14 cellular contexts compared by ENCODE assay signal in the genomic region with DNA sequence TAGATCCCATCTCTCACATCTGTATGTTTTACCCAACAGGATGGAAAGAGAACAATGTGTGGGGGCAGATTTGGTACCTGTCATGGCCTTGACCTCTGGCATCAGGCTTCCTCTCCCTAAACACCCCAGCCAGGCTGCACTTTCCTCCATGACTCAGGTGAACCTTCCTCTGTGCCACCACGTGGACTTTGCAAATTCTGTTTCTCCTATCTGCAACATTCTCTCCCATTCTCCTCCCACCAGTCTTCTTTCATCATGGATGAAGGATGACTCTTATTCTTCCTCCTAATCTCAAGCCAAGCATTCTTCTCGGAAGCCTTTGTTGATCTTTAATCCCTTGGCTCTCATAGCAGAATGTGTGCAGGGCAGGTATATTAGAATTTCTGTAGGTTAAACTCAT.
"Had no signal": no experiment of that assay in that cellular context is flagged by ENCODE, and none has a peak within 500 bp of the region (broad histone marks: within the 10 kb centered on the region; RNA-seq: fewer than 3 reads in every experiment).

No MANE protein-coding gene starts in this region.

- H3K4me1 Mint-ChIP-seq: activated CD4-positive, alpha-beta T cell treated with anti-CD3 and anti-CD28 coated beads, Interleukin-2, amount 10 ng/mL, durations not matched to agents 24 days and 14 days had no signal

- H3K4me3 Mint-ChIP-seq: activated B cell treated with CpG ODN at 0.5 μM for 24 hours; activated CD4-positive, alpha-beta T cell treated with anti-CD3 and anti-CD28 coated beads, Interleukin-2, amount 10 ng/mL, durations not matched to agents 24 days and 14 days; activated T-helper 1 cell treated with anti-CD3 and anti-CD28 coated beads, Interleukin-12 subunit alpha, Interleukin-12 subunit beta, Interleukin-2, Interleukin-4 antibody, amounts not matched to agents 30 ng/mL and 10 ng/mL and 1 ng/mL, durations not matched to agents 14 hours and 24 hours and 36 hours; mesothelial cell of epicardium; T-helper 2 cell treated with Interferon-gamma antibody and Interleukin-4, amounts not matched to agents 5 μg/mL and 100 μg/mL, for 36 hours had no signal

- H3K9me3 ChIP-seq: heart right ventricle, lower lobe of right lung, prostate gland, right lobe of liver, thyroid gland, uterus had no signal

- H3K4me3 ChIP-seq: heart right ventricle, lower lobe of right lung, prostate gland, right lobe of liver, thyroid gland, uterus had no signal

- H3K36me3 ChIP-seq: heart right ventricle, lower lobe of right lung, prostate gland, right lobe of liver, thyroid gland, uterus had no signal

- H3K27ac Mint-ChIP-seq: activated B cell treated with CpG ODN at 0.5 μM for 24 hours; activated CD4-positive, alpha-beta T cell treated with anti-CD3 and anti-CD28 coated beads, Interleukin-2, amount 10 ng/mL, durations not matched to agents 24 days and 14 days; activated T-helper 1 cell treated with anti-CD3 and anti-CD28 coated beads, Interleukin-12 subunit alpha, Interleukin-12 subunit beta, Interleukin-2, Interleukin-4 antibody, amounts not matched to agents 30 ng/mL and 10 ng/mL and 1 ng/mL, durations not matched to agents 14 hours and 24 hours and 36 hours; mesothelial cell of epicardium; T-helper 2 cell treated with Interferon-gamma antibody and Interleukin-4, amounts not matched to agents 5 μg/mL and 100 μg/mL, for 36 hours had no signal

- DNase-seq: activated B cell treated with CpG ODN at 0.5 μM for 24 hours; activated CD4-positive, alpha-beta T cell treated with anti-CD3 and anti-CD28 coated beads, Interleukin-2, amount 10 ng/mL, durations not matched to agents 24 days and 14 days; activated naive CD4-positive, alpha-beta T cell; effector CD8-positive, alpha-beta T cell; heart right ventricle; left colon; lower lobe of right lung; right lobe of liver; thyroid gland; uterus had no signal

- H3K27ac ChIP-seq: heart right ventricle, lower lobe of right lung, prostate gland, right lobe of liver, thyroid gland had no signal

- H3K4me1 ChIP-seq: lower lobe of right lung had no signal

- H3K9me3 Mint-ChIP-seq: activated CD4-positive, alpha-beta T cell treated with anti-CD3 and anti-CD28 coated beads, Interleukin-2, amount 10 ng/mL, durations not matched to agents 24 days and 14 days had no signal

- ATAC-seq: heart right ventricle, left colon, lower lobe of right lung, right lobe of liver had no signal

- H3K27me3 ChIP-seq: right lobe of liver, thyroid gland, uterus had no signal
